In genomic region chr16:73064996-73065349, GRCh38 we compare ENCODE assay signal across 13 cellular contexts. TPM values are rescaled to one million over a fixed set of nuclear protein-coding genes. Genes with fewer than 3 reads are reported as not detected.
DNase-seq lines count a peak whose midpoint lies in the region; ATAC-seq and TF ChIP-seq lines count a peak whose summit lies in the region.
"Had no signal": no experiment of that assay in that cellular context is flagged by ENCODE, and none has a peak within 500 bp of the region (broad histone marks: within the 10 kb centered on the region; RNA-seq: fewer than 3 reads in every experiment).

No MANE protein-coding gene starts in this region.

- no peaks in the 10 kb centered on the region for H3K36me3 ChIP-seq in upper lobe of left lung
- no peaks in the 10 kb centered on the region for H3K36me3 ChIP-seq in CD8-positive, alpha-beta memory T cell (ENCODE audit: insufficient read depth, low read length)

- peaks cover 0 to 35% (median 19%) of the 10 kb centered on the region in 4 donors for H3K27me3 ChIP-seq in upper lobe of left lung
- peaks cover 19% of the 10 kb centered on the region for H3K27me3 ChIP-seq in CD8-positive, alpha-beta memory T cell (ENCODE audit: insufficient read depth, low read length, poor library complexity, severe bottlenecking)

- peaks cover 70 to 83% (median 80%) of the 10 kb centered on the region in 3 donors for H3K27me3 Mint-ChIP-seq in naive B cell
- peaks cover 37 to 48% of the 10 kb centered on the region in 2 donors for H3K27me3 Mint-ChIP-seq in CD8-positive, alpha-beta memory T cell

- no peaks in the 10 kb centered on the region for H3K36me3 Mint-ChIP-seq in naive B cell
- H3K36me3 Mint-ChIP-seq in CD8-positive, alpha-beta memory T cell = no peaks in the 10 kb centered on the region

- H3K4me3 Mint-ChIP-seq in naive B cell = peak overlapping the region in 6 of 8 donors; percentile 33 to 74 (median 58)
- H3K4me3 Mint-ChIP-seq in CD8-positive, alpha-beta memory T cell = no peak overlapping the region

- POLR2A ChIA-PET in CD8-positive, alpha-beta memory T cell (lab: Charles Lee) = no interaction called here

- H3K9me3 Mint-ChIP-seq in naive B cell = no peaks in the 10 kb centered on the region
- peaks cover 0 to 1% (median 0%) of the 10 kb centered on the region in 5 donors for H3K9me3 Mint-ChIP-seq in CD8-positive, alpha-beta memory T cell

- H3K4me3 ChIP-seq in fibroblast of mammary gland (ENCODE audit: control insufficient read depth, low read depth, low read length) (peak overlapping the region; percentile 33), upper lobe of left lung (peak overlapping the region in 3 of 4 donors; percentile 6 to 35 (median 29))
- no peak overlapping the region for H3K4me3 ChIP-seq in CD8-positive, alpha-beta memory T cell (ENCODE audit: low read length)

- TF ChIP-seq CTCF in fibroblast of mammary gland (conservative IDR thresholded peaks at IDR 0.05; ENCODE audit: control insufficient read depth, insufficient read depth, low read depth, low read length) (no peak), upper lobe of left lung (IDR thresholded peaks at IDR 0.05) (no peak)

- intact Hi-C loops in Right ventricle myocardium superior (cut with DNase I) (loop anchor here (5.0 kb wide), 1 partner anchor 112 kb away; no protein-coding TSS in a partner anchor), Right ventricle myocardium inferior (cut with DNase I) (loop anchor here (5.0 kb wide), 1 partner anchor 107 kb away; no protein-coding TSS in a partner anchor)

- H3K27ac ChIP-seq in upper lobe of left lung = peak overlapping the region; percentile 57 to 98 (median 73)
- no peak overlapping the region for H3K27ac ChIP-seq in CD8-positive, alpha-beta memory T cell (ENCODE audit: low read depth, low read length)

- TF ChIP-seq EP300 in upper lobe of left lung (IDR thresholded peaks at IDR 0.05) = no peak

- WGBS in upper lobe of left lung, 2 donors = 24 to 31% methylated on average over 16 to 20 of the region's 20 CpGs

- H3K9me3 ChIP-seq in upper lobe of left lung = no peaks in the 10 kb centered on the region
- H3K9me3 ChIP-seq in CD8-positive, alpha-beta memory T cell (ENCODE audit: low read length) = no peaks in the 10 kb centered on the region

- peak; percentile 50 for DNase-seq in Right ventricle myocardium superior
- DNase-seq in Right ventricle myocardium inferior (ENCODE audit: missing footprints) = no peak
- no peak for DNase-seq in fibroblast of mammary gland (ENCODE audit: low read depth)
- no peak for DNase-seq in naive B cell
- DNase-seq in upper lobe of left lung = peak in 1 of 2 donors; percentile 73
- no peak for DNase-seq in CD8-positive, alpha-beta memory T cell
- DNase-seq in MV-4-11 (lab: John Stamatoyannopoulos, UW) = no peak
- DNase-seq: activated CD8-positive, alpha-beta memory T cell treated with anti-CD3 and anti-CD28 coated beads, Interleukin-2, amount 50 U/mL, for 4 hours; erythroblast; NCI-H1930; small intestine; T-helper 9 cell had no signal

- peak overlapping the region in 2 of 6 donors; percentile 34 to 59 for H3K27ac Mint-ChIP-seq in naive B cell
- H3K27ac Mint-ChIP-seq in CD8-positive, alpha-beta memory T cell = no peak overlapping the region

- H3K4me1 Mint-ChIP-seq in naive B cell = peaks cover 10 to 37% (median 36%) of the 10 kb centered on the region in 3 donors
- no peaks in the 10 kb centered on the region for H3K4me1 Mint-ChIP-seq in CD8-positive, alpha-beta memory T cell

- no peak for TF ChIP-seq POLR2A in upper lobe of left lung (IDR thresholded peaks at IDR 0.05)

- CTCF ChIA-PET in CD8-positive, alpha-beta memory T cell (lab: Charles Lee) = no interaction called here

- ATAC-seq in Right ventricle myocardium superior (ENCODE audit: poor library complexity) (no peak), Right ventricle myocardium inferior (no peak), naive B cell (ENCODE audit: low read depth in 2 of 2) (no peak), upper lobe of left lung (ENCODE audit: low FRiP score in 2 of 2) (no peak), GM19351 (IDR thresholded peaks at IDR 0.05; ENCODE audit: unreplicated experiment) (no peak)

- peaks cover 49 to 68% (median 58%) of the 10 kb centered on the region in 4 donors for H3K4me1 ChIP-seq in upper lobe of left lung
- no peaks in the 10 kb centered on the region for H3K4me1 ChIP-seq in CD8-positive, alpha-beta memory T cell (ENCODE audit: insufficient read depth, low read length)

RNA-seq across cellular contexts. Expression of gene ZFHX3, which starts 17.0 kb away (rescaled TPM):
- total RNA-seq in Right ventricle myocardium superior (8.3 TPM), Right ventricle myocardium inferior (8.4 TPM), upper lobe of left lung (10 to 100 TPM; 22.4 to 40.3 (median 27.0) TPM)
- under 1 TPM in 5 of 6 donors, not detected in 1; 0.08 to 0.61 (median 0.24) TPM for polyA plus RNA-seq in naive B cell (ENCODE audit: low read depth in 6 of 6)
- total RNA-seq in CD8-positive, alpha-beta memory T cell = under 1 TPM; 0.20 to 0.22 TPM
- polyA plus RNA-seq in CD8-positive, alpha-beta memory T cell = 0.13 TPM

Comparison
In these comparisons a context has a peak if more than half of its experiments do, and no peak if none do; other contexts are left out.
1. H3K4me3 Mint-ChIP-seq: peak in naive B cell (6 of 8); none in CD8-positive, alpha-beta memory T cell (0 of 7).